ENCODE assay signal across 22 cellular contexts in genomic region chr16:65500007-65500406, GRCh38.
DNase-seq lines count a peak whose midpoint lies in the region; ATAC-seq and TF ChIP-seq lines count a peak whose summit lies in the region.
"Had no signal": no experiment of that assay in that cellular context is flagged by ENCODE, and none has a peak within 500 bp of the region (broad histone marks: within the 10 kb centered on the region; RNA-seq: fewer than 3 reads in every experiment).

No MANE protein-coding gene starts in this region.

- H3K4me1 ChIP-seq in PC-3 (ENCODE audit: insufficient read depth, low read length) (peaks cover 8% of the 10 kb centered on the region; the same call in 1 of the 2 replicates), lung (ENCODE audit: control insufficient read depth in 2 of 2, insufficient read depth in 2 of 2, low read length in 2 of 2) (peaks cover 0 to 4% of the 10 kb centered on the region in 2 donors)

- H3K27me3 Mint-ChIP-seq in activated T-cell treated with anti-CD3 and anti-CD28 coated beads, Interleukin-2, amount 50 U/mL, for 4 hours (ENCODE audit: low read depth) = no peaks in the 10 kb centered on the region
- H3K27me3 Mint-ChIP-seq in activated CD8-positive, alpha-beta memory T cell treated with anti-CD3 and anti-CD28 coated beads, Interleukin-2, amount 10 ng/mL, durations not matched to agents 7 days and 5 days = no peaks in the 10 kb centered on the region

- no peak overlapping the region for H2AFZ ChIP-seq in PC-3 (ENCODE audit: low read length)

- H3K4me2 ChIP-seq in PC-3 (ENCODE audit: low read length) = no peak overlapping the region

- 57 to 60% methylated on average over 2 of the region's 2 CpGs for WGBS in lung, 2 donors

- peaks cover 17% of the 10 kb centered on the region for H3K9me3 Mint-ChIP-seq in activated T-cell treated with anti-CD3 and anti-CD28 coated beads, Interleukin-2, amount 50 U/mL, for 4 hours
- H3K9me3 Mint-ChIP-seq in activated CD8-positive, alpha-beta memory T cell treated with anti-CD3 and anti-CD28 coated beads, Interleukin-2, amount 10 ng/mL, durations not matched to agents 7 days and 5 days (ENCODE audit: low read depth) = peaks cover 2% of the 10 kb centered on the region
- H3K9me3 Mint-ChIP-seq: HFFc6 had no signal

- no peaks in the 10 kb centered on the region for H3K27me3 ChIP-seq in PC-3 (ENCODE audit: low read length)
- no peaks in the 10 kb centered on the region for H3K27me3 ChIP-seq in lung (ENCODE audit: control insufficient read depth, insufficient read depth)

- H3K9me3 ChIP-seq in PC-3 (ENCODE audit: low read length) (no peaks in the 10 kb centered on the region), lung (ENCODE audit: control insufficient read depth in 2 of 2, insufficient read depth in 1 of 2, low read length in 1 of 2) (no peaks in the 10 kb centered on the region)

- no peaks in the 10 kb centered on the region for H3K36me3 ChIP-seq in PC-3 (ENCODE audit: low read depth, low read length)
- H3K36me3 ChIP-seq in lung (ENCODE audit: control insufficient read depth in 2 of 2, insufficient read depth in 2 of 2, low read length in 2 of 2) = no peaks in the 10 kb centered on the region

- POLR2A ChIA-PET in PC-3 (lab: Charles Lee; ENCODE audit: unreplicated experiment) = no interaction called here

- no peak for TF ChIP-seq CTCF in PC-3 (conservative IDR thresholded peaks at IDR 0.05; ENCODE audit: low read depth, low read length)
- TF ChIP-seq CTCF in lung (IDR thresholded peaks at IDR 0.05; ENCODE audit: control extremely low read depth, extremely low read depth) = no peak
- no peak for TF ChIP-seq CTCF in GM20000 (IDR thresholded peaks at IDR 0.05; ENCODE audit: extremely low read depth, missing control alignments)

- no peak overlapping the region for H3K27ac Mint-ChIP-seq in activated CD8-positive, alpha-beta memory T cell treated with anti-CD3 and anti-CD28 coated beads, Interleukin-2, amount 10 ng/mL, durations not matched to agents 7 days and 5 days
- H3K27ac Mint-ChIP-seq: CD8-positive, alpha-beta memory T cell; HFFc6 had no signal

- CTCF ChIA-PET in PC-3 (lab: Charles Lee) = no interaction called here
- CTCF ChIA-PET in activated CD8-positive, alpha-beta memory T cell treated with anti-CD3 and anti-CD28 coated beads, Interleukin-2, amount 10 ng/mL, durations not matched to agents 7 days and 5 days (lab: Charles Lee) = no interaction called here

- no peaks in the 10 kb centered on the region for H4K20me1 ChIP-seq in PC-3 (ENCODE audit: low read length)

- H3F3A ChIP-seq in PC-3 (ENCODE audit: low read length, unreplicated experiment) = no peaks in the 10 kb centered on the region

- no peak overlapping the region for H3K4me3 ChIP-seq in PC-3 (ENCODE audit: low read length)
- H3K4me3 ChIP-seq in lung = no peak overlapping the region

- H3K4me1 Mint-ChIP-seq in activated T-cell treated with anti-CD3 and anti-CD28 coated beads, Interleukin-2, amount 50 U/mL, for 4 hours (ENCODE audit: low read depth) = no peaks in the 10 kb centered on the region
- H3K4me1 Mint-ChIP-seq in activated CD8-positive, alpha-beta memory T cell treated with anti-CD3 and anti-CD28 coated beads, Interleukin-2, amount 10 ng/mL, durations not matched to agents 7 days and 5 days = no peaks in the 10 kb centered on the region
- H3K4me1 Mint-ChIP-seq: CD8-positive, alpha-beta memory T cell had no signal

- H3K9me2 ChIP-seq in PC-3 (replicated peaks; ENCODE audit: low read length) = no peaks in the 10 kb centered on the region

- no peak for ATAC-seq in PC-3
- peak; percentile 11 for ATAC-seq in lung (ENCODE audit: insufficient read depth, low FRiP score)
- ATAC-seq in activated T-cell treated with anti-CD3 and anti-CD28 coated beads, Interleukin-2, amount 50 U/mL, for 4 hours = no peak
- ATAC-seq in activated CD8-positive, alpha-beta memory T cell treated with anti-CD3 and anti-CD28 coated beads, Interleukin-2, amount 10 ng/mL, durations not matched to agents 7 days and 5 days = no peak

- H3K79me2 ChIP-seq in PC-3 (ENCODE audit: low read length) = no peaks in the 10 kb centered on the region

- H3K27ac ChIP-seq in PC-3 (ENCODE audit: low read length) = no peak overlapping the region
- H3K27ac ChIP-seq in epithelial cell of prostate = peak overlapping the region; percentile 25
- no peak overlapping the region for H3K27ac ChIP-seq in lung (ENCODE audit: low read depth in 1 of 2, low read length in 1 of 2)

- no TSS peak for BruUV-seq in PC-3 (replicated peaks; lab: Mats Ljungman, UMichigan)

- H3K4me3 Mint-ChIP-seq in activated T-cell treated with anti-CD3 and anti-CD28 coated beads, Interleukin-2, amount 50 U/mL, for 4 hours = no peak overlapping the region
- no peak overlapping the region for H3K4me3 Mint-ChIP-seq in activated CD8-positive, alpha-beta memory T cell treated with anti-CD3 and anti-CD28 coated beads, Interleukin-2, amount 10 ng/mL, durations not matched to agents 7 days and 5 days
- H3K4me3 Mint-ChIP-seq: CD8-positive, alpha-beta memory T cell; HFFc6 had no signal

- H3K9ac ChIP-seq in PC-3 (ENCODE audit: low read length) = no peak overlapping the region

- no peaks in the 10 kb centered on the region for H3K36me3 Mint-ChIP-seq in activated T-cell treated with anti-CD3 and anti-CD28 coated beads, Interleukin-2, amount 50 U/mL, for 4 hours (ENCODE audit: insufficient read depth)
- H3K36me3 Mint-ChIP-seq in activated CD8-positive, alpha-beta memory T cell treated with anti-CD3 and anti-CD28 coated beads, Interleukin-2, amount 10 ng/mL, durations not matched to agents 7 days and 5 days = no peaks in the 10 kb centered on the region
- H3K36me3 Mint-ChIP-seq: CD8-positive, alpha-beta memory T cell had no signal

- DNase-seq in EH (ENCODE audit: low read depth) (peak; percentile 43), PC-3 (peak; percentile 4), epithelial cell of prostate (ENCODE audit: low read depth, low spot score) (peak; percentile 12), lung (ENCODE audit: low spot score) (no peak), NCI-H2171 treated with DMSO at 0.1 percent for 48 hours (lab: John Stamatoyannopoulos, UW) (no peak), GM20000 (ENCODE audit: low spot score) (no peak)
- no peak for DNase-seq in activated T-cell treated with anti-CD3 and anti-CD28 coated beads, Interleukin-2, amount 50 U/mL, for 4 hours
- DNase-seq in activated CD8-positive, alpha-beta memory T cell treated with anti-CD3 and anti-CD28 coated beads, Interleukin-2, amount 10 ng/mL, durations not matched to agents 7 days and 5 days = no peak
- DNase-seq: AML-193; C1 segment of cervical spinal cord; Calu3; CD8-positive, alpha-beta memory T cell; DMS153; GF-D8; H7; HFFc6; KBM-7; NCI-H1092 treated with DMSO at 0.1 percent for 48 hours; NCI-H146; NCI-H2029; NCI-H526; Right ventricle myocardium superior had no signal

- intact Hi-C loops in PC-3 (cut with micrococcal nuclease) = no loop called here

Comparison
In these comparisons a context has a peak if more than half of its experiments do, and no peak if none do; other contexts are left out.
1. DNase-seq: peak in EH (single experiment), PC-3 (single experiment) and epithelial cell of prostate (single experiment); none in lung (single experiment), activated T-cell treated with anti-CD3 and anti-CD28 coated beads, Interleukin-2, amount 50 U/mL, for 4 hours (single experiment), NCI-H2171 treated with DMSO at 0.1 percent for 48 hours (single experiment), activated CD8-positive, alpha-beta memory T cell treated with anti-CD3 and anti-CD28 coated beads, Interleukin-2, amount 10 ng/mL, durations not matched to agents 7 days and 5 days (single experiment) and GM20000 (single experiment).